ENCODE assay signal across 11 cellular contexts in the genomic region with DNA sequence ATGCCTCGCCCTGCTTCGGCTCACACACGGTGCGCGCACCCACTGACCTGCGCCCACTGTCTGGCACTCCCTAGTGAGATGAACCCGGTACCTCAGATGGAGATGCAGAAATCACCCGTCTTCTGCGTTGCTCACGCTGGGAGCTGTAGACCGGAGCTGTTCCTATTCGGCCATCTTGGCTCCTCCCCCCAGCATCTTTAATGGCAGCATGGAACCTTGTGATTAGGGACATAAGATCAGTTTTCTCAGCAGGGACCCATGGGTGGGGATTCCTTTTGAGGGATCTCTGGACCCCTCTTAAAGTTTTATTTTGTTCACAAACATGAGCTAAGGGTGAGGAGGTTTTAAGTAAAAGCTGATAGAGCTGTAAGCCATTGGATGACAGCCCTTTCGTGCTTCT. TPM values are rescaled to one million over a fixed set of nuclear protein-coding genes. Genes with fewer than 3 reads are reported as not detected.
A peak's percentile ranks its signal among the peaks of the same experiment; 100 is the strongest.
DNase-seq lines count a peak whose midpoint lies in the region; ATAC-seq and TF ChIP-seq lines count a peak whose summit lies in the region.
"Not testable (repeated sequence)": the region's sequence is repeated elsewhere in the genome, so short reads cannot be mapped to it uniquely, and the experiment has no call there.
"Had no signal": no experiment of that assay in that cellular context is flagged by ENCODE, and none has a peak within 500 bp of the region (broad histone marks: within the 10 kb centered on the region; RNA-seq: fewer than 3 reads in every experiment).

No MANE protein-coding gene starts in this region.

- H3K4me3 ChIP-seq in GM23338, result not testable (repeated sequence)
- peak overlapping the region; percentile 33 for H3K4me3 ChIP-seq in LNCaP clone FGC (ENCODE audit: low read depth, low read length)

- H3K4me2 ChIP-seq in GM23338, result peak overlapping the region; percentile 38; the same call in 1 of the 2 replicates

- H3K36me3 Mint-ChIP-seq in Calu3 (ENCODE audit: insufficient read depth, unreplicated experiment); GM23338 (ENCODE audit: low read depth); WTC11; neural crest cell (ENCODE audit: low read depth): not testable (repeated sequence)

- TF ChIP-seq CTCF in Calu3 (IDR thresholded peaks at IDR 0.05; ENCODE audit: unreplicated experiment); GM23338 (conservative IDR thresholded peaks at IDR 0.05; ENCODE audit: low read depth in 2 of 2); LNCaP clone FGC (IDR thresholded peaks at IDR 0.05; ENCODE audit: control insufficient read depth, extremely low read depth, insufficient read depth); WTC11 (IDR thresholded peaks at IDR 0.05); neural crest cell (conservative IDR thresholded peaks at IDR 0.05): not testable (repeated sequence)

- not testable (repeated sequence) for H4K20me1 ChIP-seq in GM23338 (replicated peaks; ENCODE audit: insufficient read depth)

- H3K4me1 ChIP-seq in GM23338 (ENCODE audit: insufficient read depth), result not testable (repeated sequence)

- not testable (repeated sequence) for H3K9me2 ChIP-seq in GM23338 (ENCODE audit: insufficient read depth)

- not testable (repeated sequence) for H3K27me3 Mint-ChIP-seq in Calu3 (ENCODE audit: unreplicated experiment); GM23338 (ENCODE audit: insufficient read depth, low read depth, poor library complexity); neural crest cell (ENCODE audit: low read depth)
- H3K27me3 Mint-ChIP-seq in WTC11 (ENCODE audit: low read depth), result peaks cover 13% of the 10 kb centered on the region

- H2AFZ ChIP-seq in GM23338, result peak overlapping the region; percentile 94

- H3K27ac Mint-ChIP-seq in Calu3 (ENCODE audit: unreplicated experiment), result not testable (repeated sequence)
- H3K27ac Mint-ChIP-seq in GM23338 (0 out of 2 replicates have a peak overlapping the region, but pooled peaks have one; percentile 65), WTC11 (peak overlapping the region; percentile 44; the same call in 1 of the 2 replicates), neural crest cell (ENCODE audit: unreplicated experiment) (peak overlapping the region; percentile 87)

- POLR2A ChIA-PET in WTC11 (lab: Charles Lee), result interaction anchor here (1.2 kb wide), 1 partner anchor 10 kb away, joined by 3 read pairs; no protein-coding TSS in a partner anchor

- not testable (repeated sequence) for H3K4me1 Mint-ChIP-seq in Calu3 (ENCODE audit: low read depth, unreplicated experiment); GM23338; WTC11; neural crest cell

- not testable (repeated sequence) for H3K79me2 ChIP-seq in GM23338 (replicated peaks; ENCODE audit: insufficient read depth)

- not testable (repeated sequence) for H3K27me3 ChIP-seq in GM23338 (ENCODE audit: insufficient read depth)

- intact Hi-C loops in Calu3 (cut with micrococcal nuclease; ENCODE audit: unreplicated experiment), result not testable (repeated sequence)

- ATAC-seq in GM23338, WTC11: not testable (repeated sequence)

- H3K9me3 Mint-ChIP-seq in Calu3 (ENCODE audit: low read depth, unreplicated experiment); WTC11; neural crest cell: not testable (repeated sequence)
- H3K9me3 Mint-ChIP-seq in GM23338, result peaks cover 13% of the 10 kb centered on the region; the same call in 2 of the 3 replicates

- not testable (repeated sequence) for H3K36me3 ChIP-seq in GM23338 (ENCODE audit: insufficient read depth)

- not testable (repeated sequence) for BruUV-seq in Calu3 (replicated peaks; lab: Mats Ljungman, UMichigan)

- not testable (repeated sequence) for H3K27ac ChIP-seq in GM23338 (ENCODE audit: low read depth)

- CTCF ChIA-PET in Calu3 (lab: Charles Lee), result not testable (repeated sequence)
- CTCF ChIA-PET in WTC11 (lab: Charles Lee), result interaction anchor here (1.1 kb wide), 1 partner anchor 10 kb away, joined by 5 read pairs; no protein-coding TSS in a partner anchor

- H3K4me3 Mint-ChIP-seq in Calu3 (ENCODE audit: low read depth, unreplicated experiment) (peak overlapping the region; percentile 58), WTC11 (peak overlapping the region; percentile 58)
- H3K4me3 Mint-ChIP-seq in GM23338, neural crest cell: not testable (repeated sequence)

- H3F3A ChIP-seq in GM23338 (replicated peaks; ENCODE audit: low read depth), result not testable (repeated sequence)

- DNase-seq in Calu3; LNCaP clone FGC (ENCODE audit: low read depth); WTC11 (ENCODE audit: low spot score); neural crest cell (ENCODE audit: low read depth, low spot score): not testable (repeated sequence)
- DNase-seq in GM23338 (ENCODE audit: low spot score), result peak; percentile 20
- DNase-seq in NCI-H2227 (lab: John Stamatoyannopoulos, UW; ENCODE audit: unreplicated experiment), result peak; percentile 17
- DNase-seq in SK-N-DZ (ENCODE audit: low spot score), result peak; percentile 7

RNA-seq across cellular contexts. Expression of gene MGAM, which starts 9.8 kb away (rescaled TPM):
- total RNA-seq in Calu3 (2022), result 0.09 and 0.44 TPM in 2 replicates
- total RNA-seq in GM23338 (2014; rRNA removed; shearing (Covaris generic)), result 0.03 and 0.23 TPM in 2 replicates
- 0.29 TPM in 1 of 2 replicates, not detected in the other for polyA plus RNA-seq in GM23338 (2016; fragmentation: Nextera tagmentation; extraction: Ambion mirVana)
- polyA plus RNA-seq in SK-N-DZ (2014; cell fraction: cytosol; rRNA removed), result 0.01 TPM in 1 of 2 replicates, not detected in the other
- 0.10 and 2.7 TPM in 2 replicates for polyA plus RNA-seq in SK-N-DZ (2014; cell fraction: nucleus; rRNA removed)
- total RNA-seq in WTC11 (2021), result 0.14 to 0.16 TPM (median 0.15 TPM) in 3 replicates
- total RNA-seq in neural crest cell, result 0.59 and 1.2 TPM in 2 replicates
- total RNA-seq: CD4-positive, CD25-positive, alpha-beta regulatory T cell had no signal
- polyA plus RNA-seq: AG04450; CD4-positive, CD25-positive, alpha-beta regulatory T cell had no signal

RNA-seq across cellular contexts. Expression of gene TAS2R38, which starts 12.4 kb away (rescaled TPM):
- total RNA-seq in Calu3 (2022) (0.34 TPM in 1 of 2 replicates, not detected in the other), WTC11 (2021) (0.16 to 0.23 TPM in 2 of 3 replicates, not detected in the other), neural crest cell (not detected in 2 replicates)
- total RNA-seq in GM23338 (2014; rRNA removed; shearing (Covaris generic)), result 0.24 TPM in 1 of 2 replicates, not detected in the other
- polyA plus RNA-seq in GM23338 (2016; fragmentation: Nextera tagmentation; extraction: Ambion mirVana), result 0.31 TPM in 1 of 2 replicates, not detected in the other
- polyA plus RNA-seq in SK-N-DZ (2014; cell fraction: cytosol; rRNA removed), result not detected in 2 replicates
- polyA plus RNA-seq in SK-N-DZ (2014; cell fraction: nucleus; rRNA removed), result not detected in 2 replicates
- total RNA-seq: CD4-positive, CD25-positive, alpha-beta regulatory T cell; HT1080; OCI-LY7 had no signal
- polyA plus RNA-seq: AG04450; CD4-positive, CD25-positive, alpha-beta regulatory T cell had no signal

RNA-seq across cellular contexts. Expression of gene CLEC5A, which starts 39.2 kb away (rescaled TPM):
- not detected in 2 replicates for total RNA-seq in Calu3 (2022)
- total RNA-seq in GM23338 (2014; rRNA removed; shearing (Covaris generic)), result not detected in 2 replicates
- not detected in 2 replicates for polyA plus RNA-seq in GM23338 (2016; fragmentation: Nextera tagmentation; extraction: Ambion mirVana)
- not detected in 2 replicates for polyA plus RNA-seq in SK-N-DZ (2014; cell fraction: cytosol; rRNA removed)
- polyA plus RNA-seq in SK-N-DZ (2014; cell fraction: nucleus; rRNA removed), result not detected in 2 replicates
- not detected in 3 replicates for total RNA-seq in WTC11 (2021)
- total RNA-seq in neural crest cell, result not detected in 2 replicates
- total RNA-seq: CD4-positive, CD25-positive, alpha-beta regulatory T cell; HT1080; OCI-LY7 had no signal
- polyA plus RNA-seq: AG04450; CD4-positive, CD25-positive, alpha-beta regulatory T cell had no signal
